ENCODE assay signal across 8 cellular contexts in genomic region chr18:41745166-41746049, GRCh38.
DNase-seq lines count a peak whose midpoint lies in the region; ATAC-seq, FAIRE-seq and TF ChIP-seq lines count a peak whose summit lies in the region.

No MANE protein-coding gene starts in this region.

- peak; percentile 56 for TF ChIP-seq CTCF in BE2C (IDR thresholded peaks at IDR 0.05; ENCODE audit: low read depth, low read length)
- TF ChIP-seq CTCF in HepG2 (CRISPR knock-in tag; IDR thresholded peaks at IDR 0.05), result peak; percentile 76

- FAIRE-seq in HepG2 (lab: Jason Lieb, UNC), result no peak

- H3K27me3 ChIP-seq in BE2C, result no peaks in the 10 kb centered on the region
- no peaks in the 10 kb centered on the region; a peak in 1 of 5 replicates for H3K27me3 ChIP-seq in HepG2 (ENCODE audit: control insufficient read depth in 1 of 2, insufficient read depth in 2 of 2, low read length in 2 of 2)

- no peaks in the 10 kb centered on the region for H4K20me1 ChIP-seq in HepG2 (ENCODE audit: insufficient read depth, low read length)

- 25% methylated on average over 5 of the region's 5 CpGs for WGBS in HepG2 (ENCODE audit: low lambda C conversion rate)

- ATAC-seq in GM18870 (IDR thresholded peaks at IDR 0.05; ENCODE audit: unreplicated experiment) (peak; percentile 57), HepG2 (peak; percentile 99), GM19455 (IDR thresholded peaks at IDR 0.05; ENCODE audit: unreplicated experiment) (no peak)

- TF ChIP-seq RAD21 in HepG2 (CRISPR knock-in tag; IDR thresholded peaks at IDR 0.05), result peak; percentile 35; the same call in 1 of the 2 replicates

- no TSS peak for BruUV-seq in HepG2 (replicated peaks; lab: Mats Ljungman, UMichigan)

- H3K9me3 ChIP-seq in BE2C (no peaks in the 10 kb centered on the region), HepG2 (ENCODE audit: low read length) (no peaks in the 10 kb centered on the region)

- intact Hi-C loops in HepG2 (cut with micrococcal nuclease; ENCODE audit: unreplicated experiment), result loop anchor here (5.0 to 10.0 kb wide), 4 partner anchors 159 to 1901 kb away; no protein-coding TSS in a partner anchor

- H3K4me1 ChIP-seq in BE2C, result no peaks in the 10 kb centered on the region
- no peaks in the 10 kb centered on the region for H3K4me1 ChIP-seq in HepG2 (ENCODE audit: insufficient read depth, low read length)

- no peaks in the 10 kb centered on the region for H3K79me2 ChIP-seq in HepG2 (ENCODE audit: insufficient read depth, low read length)

- H3K36me3 ChIP-seq in BE2C, result no peaks in the 10 kb centered on the region
- no peaks in the 10 kb centered on the region for H3K36me3 ChIP-seq in HepG2 (replicated peaks in 1 of 2; ENCODE audit: control insufficient read depth in 1 of 2, insufficient read depth in 2 of 2, low read length in 2 of 2)

- no peak for TF ChIP-seq POLR2A in HepG2 (IDR thresholded peaks at IDR 0.05; ENCODE audit: insufficient read depth in 1 of 2, low read depth in 2 of 2, low read length in 2 of 2)

- H3K27ac ChIP-seq in HepG2 (ENCODE audit: extremely low read length, insufficient read depth, low read length), result no peak overlapping the region

- H3K9ac ChIP-seq in HepG2 (ENCODE audit: insufficient read depth, low read depth, low read length), result no peak overlapping the region

- DNase-seq in BE2C (peak; percentile 16), HuH-7 (ENCODE audit: low spot score) (peak; percentile 30), NCI-H82 (lab: John Stamatoyannopoulos, UW) (peak; percentile 67), T47D (ENCODE audit: low read depth in 1 of 2, low spot score in 1 of 2) (peak; percentile 19 to 57), HepG2 (ENCODE audit: low spot score) (peak; percentile 21), GM19240 (ENCODE audit: insufficient read length, low spot score) (no peak)

- CTCF ChIA-PET in HepG2 (lab: Yijun Ruan, JAX; ENCODE audit: low intra/inter-chr PET ratio, low total read pairs), result interaction anchor here (0.8 kb wide), 1 partner anchor 809 kb away, joined by 3 read pairs; no protein-coding TSS in a partner anchor

- no peak overlapping the region for H2AFZ ChIP-seq in HepG2 (ENCODE audit: low read length)

- POLR2A ChIA-PET in HepG2 (lab: Yijun Ruan, JAX), result no interaction called here

- in situ Hi-C loops in T47D (cut with HindIII; ENCODE audit: low pct_unique_long_range_greater_than_20kb, low sequenced_read_pairs) (no loop called here), HepG2 (cut with HindIII; ENCODE audit: extremely low pct_ligation_motif_present, low pct_unique_long_range_greater_than_20kb) (loop anchor here (25.0 kb wide), 1 partner anchor 808 kb away; no protein-coding TSS in a partner anchor)

- H3K4me3 ChIP-seq in BE2C (ENCODE audit: low read depth, low read length) (no peak overlapping the region), HepG2 (replicated peaks in 1 of 3; ENCODE audit: insufficient read depth in 1 of 3, low read depth in 2 of 3, low read length in 3 of 3) (no peak overlapping the region)

- no peak overlapping the region for H3K4me2 ChIP-seq in HepG2 (ENCODE audit: low read depth, low read length)

- no peak for TF ChIP-seq EP300 in HepG2 (IDR thresholded peaks at IDR 0.05; ENCODE audit: low read depth in 2 of 2, low read length in 2 of 2)
- no peak for TF ChIP-seq EP300 in HepG2 (CRISPR knock-in tag; IDR thresholded peaks at IDR 0.05; ENCODE audit: borderline replicate concordance)

TF ChIP-seq in HepG2, 621 proteins besides CTCF, POLR2A, EP300 and RAD21:
- TF ChIP-seq AFF4 (CRISPR knock-in tag; IDR thresholded peaks at IDR 0.05), result no peak
- no peak for TF ChIP-seq CBX2 (IDR thresholded peaks at IDR 0.05; ENCODE audit: low read depth, low read length)
- TF ChIP-seq CBX2 (CRISPR knock-in tag; IDR thresholded peaks at IDR 0.05; ENCODE audit: low read depth), result no peak
- TF ChIP-seq ZNF34 (CRISPR knock-in tag; IDR thresholded peaks at IDR 0.05; ENCODE audit: borderline replicate concordance), result no peak
- no peak for TF ChIP-seq ZNF362 (CRISPR knock-in tag; IDR thresholded peaks at IDR 0.05; ENCODE audit: borderline replicate concordance)
- TF ChIP-seq KAT2B (IDR thresholded peaks at IDR 0.05; ENCODE audit: borderline replicate concordance, low read depth, low read length), result no peak
- no peak for TF ChIP-seq SMARCC2 (IDR thresholded peaks at IDR 0.05)
- TF ChIP-seq ZSCAN21 (CRISPR knock-in tag; IDR thresholded peaks at IDR 0.05; ENCODE audit: borderline replicate concordance), result no peak
- TF ChIP-seq SMC3 (IDR thresholded peaks at IDR 0.05; ENCODE audit: low read length), result peak; percentile 65
- TF ChIP-seq ZNF274 (CRISPR knock-in tag; IDR thresholded peaks at IDR 0.05), result no peak
- no peak for TF ChIP-seq ZNF546 (CRISPR knock-in tag; conservative IDR thresholded peaks at IDR 0.05)
- peak; percentile 88 for TF ChIP-seq STAG1 (CRISPR knock-in tag; IDR thresholded peaks at IDR 0.05)
